In the genomic region with DNA sequence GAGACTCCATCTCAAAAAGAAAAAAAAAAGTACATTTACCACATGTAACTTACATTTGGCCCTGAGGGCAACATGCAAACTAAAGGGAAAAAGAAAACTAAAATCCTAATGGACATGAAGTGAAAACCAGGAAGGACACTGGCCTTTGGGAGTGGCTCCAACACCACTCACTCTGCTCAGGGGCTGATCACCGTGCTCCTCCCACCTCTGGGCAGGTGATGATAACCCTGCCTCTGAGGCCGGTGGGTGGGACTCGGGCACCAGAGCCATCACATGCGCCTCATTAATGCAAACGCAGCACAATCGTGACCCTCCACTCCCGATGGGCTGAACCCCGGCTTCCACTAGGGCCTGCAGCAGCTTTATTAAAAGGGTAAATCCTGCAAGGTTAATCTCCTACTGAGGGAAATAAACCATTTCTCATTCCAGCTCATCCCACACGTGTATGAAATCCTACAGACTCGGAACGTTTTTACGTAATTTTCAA, we compare ENCODE assay signal across 13 cellular contexts. TPM values are rescaled to one million over a fixed set of nuclear protein-coding genes. Genes with fewer than 3 reads are reported as not detected.
DNase-seq lines count a peak whose midpoint lies in the region; ATAC-seq and TF ChIP-seq lines count a peak whose summit lies in the region.
"Had no signal": no experiment of that assay in that cellular context is flagged by ENCODE, and none has a peak within 500 bp of the region (broad histone marks: within the 10 kb centered on the region; RNA-seq: fewer than 3 reads in every experiment).

No MANE protein-coding gene starts in this region.

- H3K9me3 Mint-ChIP-seq in CD8-positive, alpha-beta memory T cell: no peaks in the 10 kb centered on the region
- no peaks in the 10 kb centered on the region for H3K9me3 Mint-ChIP-seq in IgD-negative memory B cell
- no peaks in the 10 kb centered on the region for H3K9me3 Mint-ChIP-seq in central memory CD8-positive, alpha-beta T cell
- no peaks in the 10 kb centered on the region for H3K9me3 Mint-ChIP-seq in activated CD4-positive, alpha-beta T cell treated with anti-CD3 and anti-CD28 coated beads, Interleukin-2, amount 10 ng/mL, durations not matched to agents 7 days and 5 days
- H3K9me3 Mint-ChIP-seq: CD8-positive, alpha-beta T cell had no signal

- POLR2A ChIA-PET in CD8-positive, alpha-beta memory T cell (lab: Charles Lee): no interaction called here
- POLR2A ChIA-PET in activated CD4-positive, alpha-beta T cell treated with anti-CD3 and anti-CD28 coated beads, Interleukin-2, amount 10 ng/mL, durations not matched to agents 7 days and 5 days (lab: Charles Lee): interaction anchor here (0.6 kb wide), 1 partner anchor 1099 kb away, joined by 3 read pairs; no protein-coding TSS in a partner anchor

- H3K4me1 Mint-ChIP-seq in CD8-positive, alpha-beta memory T cell: peaks cover 47 to 68% (median 55%) of the 10 kb centered on the region in 3 donors
- peaks cover 14 to 19% (median 15%) of the 10 kb centered on the region in 3 donors for H3K4me1 Mint-ChIP-seq in IgD-negative memory B cell
- H3K4me1 Mint-ChIP-seq in central memory CD8-positive, alpha-beta T cell: peaks cover 46% of the 10 kb centered on the region
- H3K4me1 Mint-ChIP-seq in activated CD4-positive, alpha-beta T cell treated with anti-CD3 and anti-CD28 coated beads, Interleukin-2, amount 10 ng/mL, durations not matched to agents 7 days and 5 days: peaks cover 38% of the 10 kb centered on the region

- CTCF ChIA-PET in CD8-positive, alpha-beta memory T cell (lab: Charles Lee): interaction anchor here (1.3 kb wide), 1 partner anchor 18 kb away, joined by 3 read pairs; no protein-coding TSS in a partner anchor
- CTCF ChIA-PET in activated CD4-positive, alpha-beta T cell treated with anti-CD3 and anti-CD28 coated beads, Interleukin-2, amount 10 ng/mL, durations not matched to agents 7 days and 5 days (lab: Charles Lee): interaction anchor here (1.0 kb wide), 1 partner anchor 110 kb away, joined by 3 read pairs; no protein-coding TSS in a partner anchor

- peaks cover 36% of the 10 kb centered on the region for H3K36me3 ChIP-seq in CD8-positive, alpha-beta memory T cell (ENCODE audit: insufficient read depth, low read length)
- H3K36me3 ChIP-seq in mucosa of descending colon (ENCODE audit: low read depth): no peaks in the 10 kb centered on the region

- H3K27me3 ChIP-seq in CD8-positive, alpha-beta memory T cell (ENCODE audit: insufficient read depth, low read length, poor library complexity, severe bottlenecking): no peaks in the 10 kb centered on the region
- H3K27me3 ChIP-seq in right cardiac atrium (ENCODE audit: control insufficient read depth, insufficient read depth): no peaks in the 10 kb centered on the region
- H3K27me3 ChIP-seq: BE2C had no signal

- ATAC-seq in central memory CD8-positive, alpha-beta T cell (replicated peaks; ENCODE audit: extremely low read depth, poor library complexity, severe bottlenecking): no peak
- ATAC-seq in mucosa of descending colon (peak; percentile 6), GM19397 (IDR thresholded peaks at IDR 0.05; ENCODE audit: unreplicated experiment) (no peak), right cardiac atrium (no peak)
- ATAC-seq: A549; CD8-positive, alpha-beta T cell; GM23338 had no signal

- intact Hi-C loops in mucosa of descending colon (cut with DNase I, micrococcal nuclease) (no loop called here), right cardiac atrium (cut with DNase I) (loop anchor here in 3 of 4 donors (10.0 kb wide), 2 partner anchors 176 to 366 kb away; partner anchors contain the start of gene MAP1LC3B (in 1 of the 3))

- H3K27ac Mint-ChIP-seq in CD8-positive, alpha-beta memory T cell: peak overlapping the region in 6 of 8 donors; percentile 42 to 99 (median 82)
- peak overlapping the region in 2 of 3 donors; percentile 19 to 84 for H3K27ac Mint-ChIP-seq in IgD-negative memory B cell
- peak overlapping the region; percentile 100 for H3K27ac Mint-ChIP-seq in central memory CD8-positive, alpha-beta T cell (ENCODE audit: low read depth)
- H3K27ac Mint-ChIP-seq in activated CD4-positive, alpha-beta T cell treated with anti-CD3 and anti-CD28 coated beads, Interleukin-2, amount 10 ng/mL, durations not matched to agents 7 days and 5 days: no peak overlapping the region
- H3K27ac Mint-ChIP-seq: GM23338 had no signal

- H3K4me3 Mint-ChIP-seq in CD8-positive, alpha-beta memory T cell: peak overlapping the region in 2 of 7 donors; percentile 38 to 58
- H3K4me3 Mint-ChIP-seq in IgD-negative memory B cell: peak overlapping the region in 1 of 4 donors; percentile 73
- no peak overlapping the region for H3K4me3 Mint-ChIP-seq in central memory CD8-positive, alpha-beta T cell
- no peak overlapping the region for H3K4me3 Mint-ChIP-seq in activated CD4-positive, alpha-beta T cell treated with anti-CD3 and anti-CD28 coated beads, Interleukin-2, amount 10 ng/mL, durations not matched to agents 7 days and 5 days
- H3K4me3 Mint-ChIP-seq: GM23338 had no signal

- DNase-seq in CD8-positive, alpha-beta memory T cell: no peak
- no peak for DNase-seq in central memory CD8-positive, alpha-beta T cell (ENCODE audit: low spot score in 2 of 2)
- DNase-seq in mucosa of descending colon (no peak), right cardiac atrium (no peak)
- DNase-seq in activated CD4-positive, alpha-beta T cell treated with anti-CD3 and anti-CD28 coated beads, Interleukin-2, amount 10 ng/mL, durations not matched to agents 7 days and 5 days: no peak
- DNase-seq: BE2C; CD8-positive, alpha-beta T cell; DMS53; H7 had no signal

- no peak for TF ChIP-seq CTCF in mucosa of descending colon (IDR thresholded peaks at IDR 0.05)

- H3K27ac ChIP-seq in CD8-positive, alpha-beta memory T cell (ENCODE audit: low read depth, low read length): no peak overlapping the region
- H3K27ac ChIP-seq in right cardiac atrium (ENCODE audit: low read length): no peak overlapping the region

- H3K27me3 Mint-ChIP-seq in CD8-positive, alpha-beta memory T cell: peaks cover 0 to 2% of the 10 kb centered on the region in 2 donors
- H3K27me3 Mint-ChIP-seq in IgD-negative memory B cell: no peaks in the 10 kb centered on the region
- no peaks in the 10 kb centered on the region for H3K27me3 Mint-ChIP-seq in central memory CD8-positive, alpha-beta T cell
- no peaks in the 10 kb centered on the region for H3K27me3 Mint-ChIP-seq in activated CD4-positive, alpha-beta T cell treated with anti-CD3 and anti-CD28 coated beads, Interleukin-2, amount 10 ng/mL, durations not matched to agents 7 days and 5 days

- no peak overlapping the region for H3K4me3 ChIP-seq in CD8-positive, alpha-beta memory T cell (ENCODE audit: low read length)
- no peak overlapping the region for H3K4me3 ChIP-seq in mucosa of descending colon
- H3K4me3 ChIP-seq in right cardiac atrium (ENCODE audit: low read length): no peak overlapping the region
- H3K4me3 ChIP-seq: A549, GM23338 had no signal

- peaks cover 10 to 80% (median 18%) of the 10 kb centered on the region in 3 donors for H3K36me3 Mint-ChIP-seq in CD8-positive, alpha-beta memory T cell
- H3K36me3 Mint-ChIP-seq in IgD-negative memory B cell: peaks cover 4% of the 10 kb centered on the region
- peaks cover 80% of the 10 kb centered on the region for H3K36me3 Mint-ChIP-seq in central memory CD8-positive, alpha-beta T cell (ENCODE audit: insufficient read depth)
- H3K36me3 Mint-ChIP-seq in activated CD4-positive, alpha-beta T cell treated with anti-CD3 and anti-CD28 coated beads, Interleukin-2, amount 10 ng/mL, durations not matched to agents 7 days and 5 days (ENCODE audit: low read depth): peaks cover 49% of the 10 kb centered on the region

- H3K9me3 ChIP-seq in CD8-positive, alpha-beta memory T cell (ENCODE audit: low read length): no peaks in the 10 kb centered on the region
- H3K9me3 ChIP-seq in mucosa of descending colon: no peaks in the 10 kb centered on the region
- H3K9me3 ChIP-seq in right cardiac atrium (ENCODE audit: control insufficient read depth, low read length): no peaks in the 10 kb centered on the region
- H3K9me3 ChIP-seq: A549, BE2C had no signal

- peaks cover 43% of the 10 kb centered on the region for H3K4me1 ChIP-seq in CD8-positive, alpha-beta memory T cell (ENCODE audit: insufficient read depth, low read length)
- H3K4me1 ChIP-seq in mucosa of descending colon (ENCODE audit: low read depth) (peaks cover 8% of the 10 kb centered on the region), right cardiac atrium (ENCODE audit: control insufficient read depth, insufficient read depth, low read length) (peaks cover 4% of the 10 kb centered on the region)
- H3K4me1 ChIP-seq: BE2C had no signal

- WGBS in right cardiac atrium: 87% methylated on average over 12 of the region's 12 CpGs

RNA-seq across cellular contexts. Expression of gene KLHDC4, which starts 4.7 kb away (rescaled TPM):
- total RNA-seq in CD8-positive, alpha-beta memory T cell: 10 to 100 TPM; 71.5 to 77.3 TPM
- polyA plus RNA-seq in CD8-positive, alpha-beta memory T cell: 35.5 TPM
- 18.7 TPM for polyA plus RNA-seq in IgD-negative memory B cell
- 10 to 100 TPM; 41.6 to 67.7 (median 46.4) TPM for total RNA-seq in mucosa of descending colon
- total RNA-seq in right cardiac atrium: 10 to 100 TPM; 11.4 to 16.5 (median 15.2) TPM
- 14.0 TPM for polyA plus RNA-seq in right cardiac atrium
- total RNA-seq in activated CD4-positive, alpha-beta T cell treated with anti-CD3 and anti-CD28 coated beads, Interleukin-2, amount 10 ng/mL, durations not matched to agents 7 days and 5 days: 100 to 1,000 TPM in 1 of 2 experiments, 10 to 100 TPM in 1; 83.2 to 102 TPM

Comparison
In these comparisons a context has a peak if more than half of its experiments do, and no peak if none do; other contexts are left out.
1. intact Hi-C loops: an anchor here in right cardiac atrium (10.0 kb wide); none called in mucosa of descending colon.